ENCODE assay signal across 1 cellular context in the genomic region with DNA sequence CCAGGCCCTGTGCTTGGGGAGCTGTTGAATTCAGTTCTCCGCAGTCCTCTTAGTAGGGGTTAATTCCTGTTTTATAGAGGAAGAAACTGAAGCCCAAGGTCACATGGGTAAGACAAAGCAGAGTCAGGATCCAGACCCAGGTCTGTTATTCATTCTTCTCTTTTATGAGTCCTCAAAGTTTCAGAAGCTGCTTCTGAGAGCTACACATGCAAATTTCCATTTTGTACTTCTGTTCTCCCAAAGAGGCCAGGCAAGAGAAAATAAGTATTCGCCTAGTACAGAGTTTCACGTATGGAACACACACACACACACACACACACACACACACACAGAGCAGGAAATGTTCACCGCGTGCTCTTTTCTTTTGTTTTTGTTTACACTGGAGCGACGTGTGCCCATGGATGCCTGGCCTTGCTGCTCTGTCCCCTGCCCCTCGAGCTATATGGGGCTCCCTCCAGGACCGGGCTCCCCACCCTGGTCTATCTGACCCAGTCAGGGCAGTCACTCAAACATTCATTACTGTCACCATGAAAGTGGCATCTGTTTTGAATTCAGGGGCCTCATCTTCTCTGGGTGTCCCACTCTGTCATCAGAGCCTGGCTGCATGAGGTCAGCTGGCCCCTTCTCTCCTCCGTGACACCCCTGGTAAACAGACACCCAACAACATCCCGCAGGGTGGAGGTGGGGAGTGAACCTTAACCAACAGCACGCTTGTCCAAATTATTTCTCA.
TF ChIP-seq lines count a peak whose summit lies in the region.

No MANE protein-coding gene starts in this region.

TF ChIP-seq in GM23338, 12 proteins besides CTCF, POLR2A, EP300 and RAD21 (continued from another document):
- TF ChIP-seq, protein P1, sequence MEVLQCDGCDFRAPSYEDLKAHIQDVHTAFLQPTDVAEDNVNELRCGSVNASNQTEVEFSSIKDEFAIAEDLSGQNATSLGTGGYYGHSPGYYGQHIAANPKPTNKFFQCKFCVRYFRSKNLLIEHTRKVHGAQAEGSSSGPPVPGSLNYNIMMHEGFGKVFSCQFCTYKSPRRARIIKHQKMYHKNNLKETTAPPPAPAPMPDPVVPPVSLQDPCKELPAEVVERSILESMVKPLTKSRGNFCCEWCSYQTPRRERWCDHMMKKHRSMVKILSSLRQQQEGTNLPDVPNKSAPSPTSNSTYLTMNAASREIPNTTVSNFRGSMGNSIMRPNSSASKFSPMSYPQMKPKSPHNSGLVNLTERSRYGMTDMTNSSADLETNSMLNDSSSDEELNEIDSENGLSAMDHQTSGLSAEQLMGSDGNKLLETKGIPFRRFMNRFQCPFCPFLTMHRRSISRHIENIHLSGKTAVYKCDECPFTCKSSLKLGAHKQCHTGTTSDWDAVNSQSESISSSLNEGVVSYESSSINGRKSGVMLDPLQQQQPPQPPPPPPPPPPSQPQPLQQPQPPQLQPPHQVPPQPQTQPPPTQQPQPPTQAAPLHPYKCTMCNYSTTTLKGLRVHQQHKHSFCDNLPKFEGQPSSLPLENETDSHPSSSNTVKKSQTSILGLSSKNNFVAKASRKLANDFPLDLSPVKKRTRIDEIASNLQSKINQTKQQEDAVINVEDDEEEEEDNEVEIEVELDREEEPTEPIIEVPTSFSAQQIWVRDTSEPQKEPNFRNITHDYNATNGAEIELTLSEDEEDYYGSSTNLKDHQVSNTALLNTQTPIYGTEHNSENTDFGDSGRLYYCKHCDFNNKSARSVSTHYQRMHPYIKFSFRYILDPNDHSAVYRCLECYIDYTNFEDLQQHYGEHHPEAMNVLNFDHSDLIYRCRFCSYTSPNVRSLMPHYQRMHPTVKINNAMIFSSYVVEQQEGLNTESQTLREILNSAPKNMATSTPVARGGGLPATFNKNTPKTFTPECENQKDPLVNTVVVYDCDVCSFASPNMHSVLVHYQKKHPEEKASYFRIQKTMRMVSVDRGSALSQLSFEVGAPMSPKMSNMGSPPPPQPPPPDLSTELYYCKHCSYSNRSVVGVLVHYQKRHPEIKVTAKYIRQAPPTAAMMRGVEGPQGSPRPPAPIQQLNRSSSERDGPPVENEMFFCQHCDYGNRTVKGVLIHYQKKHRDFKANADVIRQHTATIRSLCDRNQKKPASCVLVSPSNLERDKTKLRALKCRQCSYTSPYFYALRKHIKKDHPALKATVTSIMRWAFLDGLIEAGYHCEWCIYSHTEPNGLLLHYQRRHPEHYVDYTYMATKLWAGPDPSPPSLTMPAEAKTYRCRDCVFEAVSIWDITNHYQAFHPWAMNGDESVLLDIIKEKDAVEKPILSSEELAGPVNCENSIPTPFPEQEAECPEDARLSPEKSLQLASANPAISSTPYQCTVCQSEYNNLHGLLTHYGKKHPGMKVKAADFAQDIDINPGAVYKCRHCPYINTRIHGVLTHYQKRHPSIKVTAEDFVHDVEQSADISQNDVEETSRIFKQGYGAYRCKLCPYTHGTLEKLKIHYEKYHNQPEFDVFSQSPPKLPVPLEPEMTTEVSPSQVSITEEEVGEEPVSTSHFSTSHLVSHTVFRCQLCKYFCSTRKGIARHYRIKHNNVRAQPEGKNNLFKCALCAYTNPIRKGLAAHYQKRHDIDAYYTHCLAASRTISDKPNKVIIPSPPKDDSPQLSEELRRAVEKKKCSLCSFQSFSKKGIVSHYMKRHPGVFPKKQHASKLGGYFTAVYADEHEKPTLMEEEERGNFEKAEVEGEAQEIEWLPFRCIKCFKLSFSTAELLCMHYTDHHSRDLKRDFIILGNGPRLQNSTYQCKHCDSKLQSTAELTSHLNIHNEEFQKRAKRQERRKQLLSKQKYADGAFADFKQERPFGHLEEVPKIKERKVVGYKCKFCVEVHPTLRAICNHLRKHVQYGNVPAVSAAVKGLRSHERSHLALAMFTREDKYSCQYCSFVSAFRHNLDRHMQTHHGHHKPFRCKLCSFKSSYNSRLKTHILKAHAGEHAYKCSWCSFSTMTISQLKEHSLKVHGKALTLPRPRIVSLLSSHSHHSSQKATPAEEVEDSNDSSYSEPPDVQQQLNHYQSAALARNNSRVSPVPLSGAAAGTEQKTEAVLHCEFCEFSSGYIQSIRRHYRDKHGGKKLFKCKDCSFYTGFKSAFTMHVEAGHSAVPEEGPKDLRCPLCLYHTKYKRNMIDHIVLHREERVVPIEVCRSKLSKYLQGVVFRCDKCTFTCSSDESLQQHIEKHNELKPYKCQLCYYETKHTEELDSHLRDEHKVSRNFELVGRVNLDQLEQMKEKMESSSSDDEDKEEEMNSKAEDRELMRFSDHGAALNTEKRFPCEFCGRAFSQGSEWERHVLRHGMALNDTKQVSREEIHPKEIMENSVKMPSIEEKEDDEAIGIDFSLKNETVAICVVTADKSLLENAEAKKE (CRISPR knock-in tag; IDR thresholded peaks at IDR 0.05): no peak
- TF ChIP-seq, protein P2, sequence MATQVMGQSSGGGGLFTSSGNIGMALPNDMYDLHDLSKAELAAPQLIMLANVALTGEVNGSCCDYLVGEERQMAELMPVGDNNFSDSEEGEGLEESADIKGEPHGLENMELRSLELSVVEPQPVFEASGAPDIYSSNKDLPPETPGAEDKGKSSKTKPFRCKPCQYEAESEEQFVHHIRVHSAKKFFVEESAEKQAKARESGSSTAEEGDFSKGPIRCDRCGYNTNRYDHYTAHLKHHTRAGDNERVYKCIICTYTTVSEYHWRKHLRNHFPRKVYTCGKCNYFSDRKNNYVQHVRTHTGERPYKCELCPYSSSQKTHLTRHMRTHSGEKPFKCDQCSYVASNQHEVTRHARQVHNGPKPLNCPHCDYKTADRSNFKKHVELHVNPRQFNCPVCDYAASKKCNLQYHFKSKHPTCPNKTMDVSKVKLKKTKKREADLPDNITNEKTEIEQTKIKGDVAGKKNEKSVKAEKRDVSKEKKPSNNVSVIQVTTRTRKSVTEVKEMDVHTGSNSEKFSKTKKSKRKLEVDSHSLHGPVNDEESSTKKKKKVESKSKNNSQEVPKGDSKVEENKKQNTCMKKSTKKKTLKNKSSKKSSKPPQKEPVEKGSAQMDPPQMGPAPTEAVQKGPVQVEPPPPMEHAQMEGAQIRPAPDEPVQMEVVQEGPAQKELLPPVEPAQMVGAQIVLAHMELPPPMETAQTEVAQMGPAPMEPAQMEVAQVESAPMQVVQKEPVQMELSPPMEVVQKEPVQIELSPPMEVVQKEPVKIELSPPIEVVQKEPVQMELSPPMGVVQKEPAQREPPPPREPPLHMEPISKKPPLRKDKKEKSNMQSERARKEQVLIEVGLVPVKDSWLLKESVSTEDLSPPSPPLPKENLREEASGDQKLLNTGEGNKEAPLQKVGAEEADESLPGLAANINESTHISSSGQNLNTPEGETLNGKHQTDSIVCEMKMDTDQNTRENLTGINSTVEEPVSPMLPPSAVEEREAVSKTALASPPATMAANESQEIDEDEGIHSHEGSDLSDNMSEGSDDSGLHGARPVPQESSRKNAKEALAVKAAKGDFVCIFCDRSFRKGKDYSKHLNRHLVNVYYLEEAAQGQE (IDR thresholded peaks at IDR 0.05; ENCODE audit: unreplicated experiment): no peak
- no peak for TF ChIP-seq JUNB (IDR thresholded peaks at IDR 0.05; ENCODE audit: unreplicated experiment)
- TF ChIP-seq ZNF114 (CRISPR knock-in tag; IDR thresholded peaks at IDR 0.05): no peak
